In the genomic region with DNA sequence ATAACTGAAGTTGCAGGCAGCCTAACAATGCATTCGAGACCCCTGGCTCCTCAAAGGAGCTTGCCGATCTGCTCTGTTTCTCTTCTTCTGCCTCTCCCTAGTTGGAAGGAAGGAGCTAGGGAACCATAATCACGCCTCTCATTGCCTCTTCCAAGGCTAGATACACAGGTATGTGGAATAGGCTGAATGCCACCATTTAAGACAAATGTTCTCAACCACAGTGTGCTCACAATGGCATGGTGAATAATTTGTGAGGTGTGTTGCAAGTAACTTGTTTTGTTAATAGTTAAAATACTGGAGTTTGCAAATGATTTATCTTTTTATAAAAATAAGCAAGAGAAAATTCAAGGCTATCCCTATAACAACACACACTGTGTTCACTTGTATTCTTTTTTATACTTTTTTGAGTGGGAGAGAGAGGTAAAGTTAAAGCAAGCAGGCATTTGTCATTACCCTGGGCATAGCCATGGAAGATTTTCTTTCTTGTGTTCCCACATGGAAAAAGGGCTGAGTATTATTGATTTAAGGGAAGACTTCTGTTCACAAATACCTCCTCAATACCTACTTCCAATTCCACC, we compare ENCODE assay signal across 29 cellular contexts. TPM values are rescaled to one million over a fixed set of nuclear protein-coding genes. Genes with fewer than 3 reads are reported as not detected.
"Had no signal": no experiment of that assay in that cellular context is flagged by ENCODE, and none has a peak within 500 bp of the region (broad histone marks: within the 10 kb centered on the region; RNA-seq: fewer than 3 reads in every experiment).

No MANE protein-coding gene starts in this region.

- H3K4me3 Mint-ChIP-seq: naive thymus-derived CD4-positive, alpha-beta T cell; natural killer cell; nephron; neural progenitor cell; stimulated activated memory B cell treated with anti-CD40 and anti-IgM and Interleukin-4, amounts not matched to agents 10 μg/mL and 1 μg/mL and 100 μg/mL, for 72 hours; stimulated activated naive CD8-positive, alpha-beta T cell treated with anti-CD3 and anti-CD28 coated beads, Interleukin-15, amount 100 ng/mL, for 72 hours; type B pancreatic cell had no signal

- H3K36me3 Mint-ChIP-seq: naive thymus-derived CD4-positive, alpha-beta T cell; neural progenitor cell; stimulated activated memory B cell treated with anti-CD40 and anti-IgM and Interleukin-4, amounts not matched to agents 10 μg/mL and 1 μg/mL and 100 μg/mL, for 72 hours; type B pancreatic cell had no signal

- H3K4me1 Mint-ChIP-seq: nephron; stimulated activated memory B cell treated with anti-CD40 and anti-IgM and Interleukin-4, amounts not matched to agents 10 μg/mL and 1 μg/mL and 100 μg/mL, for 72 hours; stimulated activated naive CD8-positive, alpha-beta T cell treated with anti-CD3 and anti-CD28 coated beads, Interleukin-15, amount 100 ng/mL, for 72 hours had no signal

- H3K27me3 ChIP-seq: neural progenitor cell, ovary, right lobe of liver, testis, upper lobe of right lung, uterus had no signal

- H3K4me1 ChIP-seq: prostate gland, right lobe of liver, sigmoid colon, suprapubic skin, testis, tibial artery, transverse colon, upper lobe of right lung, uterus had no signal

- DNase-seq: naive thymus-derived CD4-positive, alpha-beta T cell; natural killer cell; occipital lobe; ovary; right cardiac atrium; right lobe of liver; sigmoid colon; small intestine; stimulated activated CD4-positive, alpha-beta T cell treated with anti-CD3 and anti-CD28 coated beads, Interleukin-15, amount 100 ng/mL, for 24 hours; stimulated activated CD4-positive, alpha-beta T cell treated with anti-CD3 and anti-CD28 coated beads, Interleukin-2, amount 100 ng/mL, for 24 hours; stimulated activated CD4-positive, alpha-beta T cell treated with anti-CD3 and anti-CD28 coated beads, Interleukin-2, amount 100 ng/mL, for 48 hours; stimulated activated CD4-positive, alpha-beta T cell treated with anti-CD3 and anti-CD28 coated beads, Interleukin-4, amount 100 ng/mL, for 4 hours; stimulated activated CD8-positive, alpha-beta memory T cell treated with anti-CD3 and anti-CD28 coated beads, Interleukin-4, amount 100 ng/mL, for 48 hours; stimulated activated naive CD4-positive, alpha-beta T cell; stimulated activated naive CD8-positive, alpha-beta T cell treated with anti-CD3 and anti-CD28 coated beads, Interleukin-15, amount 100 ng/mL, for 72 hours; stimulated activated naive CD8-positive, alpha-beta T cell treated with anti-CD3 and anti-CD28 coated beads, Interleukin-15, Interleukin-2, amounts not matched to agents 100 U/mL and 50 U/mL, for 24 hours; substantia nigra; testis; tibial artery; transverse colon; upper lobe of right lung; uterus had no signal

- ATAC-seq: naive thymus-derived CD4-positive, alpha-beta T cell; natural killer cell; right cardiac atrium; right lobe of liver; stimulated activated memory B cell treated with anti-CD40 and anti-IgM and Interleukin-4, amounts not matched to agents 10 μg/mL and 1 μg/mL and 100 μg/mL, for 72 hours; stimulated activated naive CD8-positive, alpha-beta T cell treated with anti-CD3 and anti-CD28 coated beads, Interleukin-15, amount 100 ng/mL, for 72 hours; stimulated activated naive CD8-positive, alpha-beta T cell treated with anti-CD3 and anti-CD28 coated beads, Interleukin-15, Interleukin-2, amounts not matched to agents 100 U/mL and 50 U/mL, for 24 hours; upper lobe of right lung had no signal

- H3K36me3 ChIP-seq: neural progenitor cell, ovary, prostate gland, right lobe of liver, sigmoid colon, suprapubic skin, tibial artery, transverse colon, upper lobe of right lung, uterus had no signal

- H3K9ac ChIP-seq: neural progenitor cell had no signal

- H3K27ac Mint-ChIP-seq: naive thymus-derived CD4-positive, alpha-beta T cell; natural killer cell; nephron; neural progenitor cell; stimulated activated memory B cell treated with anti-CD40 and anti-IgM and Interleukin-4, amounts not matched to agents 10 μg/mL and 1 μg/mL and 100 μg/mL, for 72 hours; stimulated activated naive CD8-positive, alpha-beta T cell treated with anti-CD3 and anti-CD28 coated beads, Interleukin-15, amount 100 ng/mL, for 72 hours; type B pancreatic cell had no signal

- H3K9me3 ChIP-seq: ovary, prostate gland, right lobe of liver, suprapubic skin, testis, tibial artery, transverse colon, upper lobe of right lung, uterus had no signal

- H3K27ac ChIP-seq: neural progenitor cell, ovary, prostate gland, right lobe of liver, sigmoid colon, suprapubic skin, testis, tibial artery, transverse colon, upper lobe of right lung, uterus had no signal

- H3K9me3 Mint-ChIP-seq: natural killer cell; stimulated activated naive CD8-positive, alpha-beta T cell treated with anti-CD3 and anti-CD28 coated beads, Interleukin-15, amount 100 ng/mL, for 72 hours; type B pancreatic cell had no signal

- H3K4me3 ChIP-seq: neural progenitor cell, ovary, prostate gland, right lobe of liver, sigmoid colon, suprapubic skin, testis, tibial artery, transverse colon, upper lobe of right lung, uterus had no signal

- FAIRE-seq: small intestine had no signal

RNA-seq across cellular contexts. Expression of a gene that starts 45.4 kb away (rescaled TPM):
- total RNA-seq: naive thymus-derived CD4-positive, alpha-beta T cell; pulmonary artery endothelial cell; right cardiac atrium; right lobe of liver; upper lobe of right lung had no signal
- polyA plus RNA-seq: naive thymus-derived CD4-positive, alpha-beta T cell; right cardiac atrium had no signal
